15 cellular contexts compared by ENCODE assay signal in the genomic region with DNA sequence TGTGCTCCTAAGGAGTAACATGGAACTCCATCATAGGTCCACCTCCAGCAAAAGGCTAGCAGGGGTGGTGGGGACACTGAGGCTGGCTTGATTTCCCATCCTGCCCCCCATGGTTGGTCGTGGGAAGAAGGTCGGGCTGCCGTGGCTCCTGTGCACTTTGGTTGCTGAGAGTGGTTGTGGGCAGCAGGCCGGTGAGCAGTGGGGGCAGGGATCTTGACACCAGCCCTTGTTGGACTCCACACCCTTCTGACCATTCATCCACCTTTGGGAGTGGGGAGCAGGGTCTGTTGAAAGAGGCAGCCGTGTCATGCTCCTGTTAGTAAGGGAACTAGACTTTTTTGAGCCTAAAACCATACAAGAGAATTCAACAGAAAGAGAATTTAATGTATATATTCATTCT.
A peak's percentile ranks its signal among the peaks of the same experiment; 100 is the strongest.
DNase-seq lines count a peak whose midpoint lies in the region; ATAC-seq, FAIRE-seq and TF ChIP-seq lines count a peak whose summit lies in the region.
"Had no signal": no experiment of that assay in that cellular context is flagged by ENCODE, and none has a peak within 500 bp of the region (broad histone marks: within the 10 kb centered on the region; RNA-seq: fewer than 3 reads in every experiment).

No MANE protein-coding gene starts in this region.

- no peaks in the 10 kb centered on the region for H3K27me3 ChIP-seq in astrocyte (ENCODE audit: insufficient read depth, low read length)
- no peaks in the 10 kb centered on the region for H3K27me3 ChIP-seq in smooth muscle cell (ENCODE audit: low read depth)
- H3K27me3 ChIP-seq: transverse colon had no signal

- H3K9me3 Mint-ChIP-seq in activated CD4-positive, alpha-beta T cell treated with anti-CD3 and anti-CD28 coated beads, Interleukin-2, amount 10 ng/mL, durations not matched to agents 24 days and 14 days, result no peaks in the 10 kb centered on the region
- no peaks in the 10 kb centered on the region for H3K9me3 Mint-ChIP-seq in astrocyte (ENCODE audit: unreplicated experiment)
- no peaks in the 10 kb centered on the region for H3K9me3 Mint-ChIP-seq in activated CD8-positive, alpha-beta T cell treated with anti-CD3 and anti-CD28 coated beads for 36 hours
- H3K9me3 Mint-ChIP-seq: activated naive CD8-positive, alpha-beta T cell treated with anti-CD3 and anti-CD28 coated beads, Interleukin-2, amount 10 ng/mL, durations not matched to agents 7 days and 5 days; effector memory CD8-positive, alpha-beta T cell had no signal

- H3K9me3 ChIP-seq in astrocyte (ENCODE audit: insufficient read depth, low read depth, low read length) (no peaks in the 10 kb centered on the region), mesodermal cell (ENCODE audit: control insufficient read depth, low read length) (no peaks in the 10 kb centered on the region), smooth muscle cell (replicated peaks; ENCODE audit: low read depth) (no peaks in the 10 kb centered on the region)
- H3K9me3 ChIP-seq: transverse colon had no signal

- intact Hi-C loops in activated CD4-positive, alpha-beta T cell treated with anti-CD3 and anti-CD28 coated beads, Interleukin-2, amount 10 ng/mL, durations not matched to agents 24 days and 14 days (cut with micrococcal nuclease), result no loop called here
- intact Hi-C loops in activated CD8-positive, alpha-beta T cell treated with anti-CD3 and anti-CD28 coated beads for 36 hours (cut with micrococcal nuclease), result no loop called here

- H3K4me1 Mint-ChIP-seq in activated CD4-positive, alpha-beta T cell treated with anti-CD3 and anti-CD28 coated beads, Interleukin-2, amount 10 ng/mL, durations not matched to agents 24 days and 14 days, result peaks cover 22% of the 10 kb centered on the region
- peaks cover 48% of the 10 kb centered on the region for H3K4me1 Mint-ChIP-seq in astrocyte (ENCODE audit: low read depth, unreplicated experiment)
- H3K4me1 Mint-ChIP-seq in activated CD8-positive, alpha-beta T cell treated with anti-CD3 and anti-CD28 coated beads for 36 hours (ENCODE audit: low read depth), result peaks cover 59% of the 10 kb centered on the region

- peak overlapping the region; percentile 91 for H3K27ac ChIP-seq in astrocyte (ENCODE audit: low read depth, low read length)
- peak overlapping the region; percentile 89 for H3K27ac ChIP-seq in mesodermal cell (ENCODE audit: low read depth, low read length, severe bottlenecking)
- H3K27ac ChIP-seq in smooth muscle cell (ENCODE audit: low read depth), result peak overlapping the region; percentile 99

- peaks cover 86% of the 10 kb centered on the region for H3K79me2 ChIP-seq in astrocyte (ENCODE audit: insufficient read depth, low read length)
- H3K79me2 ChIP-seq in smooth muscle cell (ENCODE audit: low read depth), result peaks cover 92% of the 10 kb centered on the region

- POLR2A ChIA-PET in activated CD8-positive, alpha-beta T cell treated with anti-CD3 and anti-CD28 coated beads for 36 hours (lab: Charles Lee), result no interaction called here

- TF ChIP-seq CTCF in astrocyte (IDR thresholded peaks at IDR 0.05; ENCODE audit: insufficient read depth, low read depth, low read length) (no peak), smooth muscle cell (IDR thresholded peaks at IDR 0.05; ENCODE audit: borderline replicate concordance, insufficient read depth, poor library complexity, severe bottlenecking) (no peak)
- no peak for TF ChIP-seq CTCF in activated CD8-positive, alpha-beta T cell treated with anti-CD3 and anti-CD28 coated beads for 36 hours (IDR thresholded peaks at IDR 0.05)

- H3K27ac Mint-ChIP-seq in activated CD4-positive, alpha-beta T cell treated with anti-CD3 and anti-CD28 coated beads, Interleukin-2, amount 10 ng/mL, durations not matched to agents 24 days and 14 days, result no peak overlapping the region
- H3K27ac Mint-ChIP-seq in astrocyte (ENCODE audit: unreplicated experiment), result peak overlapping the region; percentile 86
- H3K27ac Mint-ChIP-seq in activated CD8-positive, alpha-beta T cell treated with anti-CD3 and anti-CD28 coated beads for 36 hours, result no peak overlapping the region
- H3K27ac Mint-ChIP-seq: activated naive CD8-positive, alpha-beta T cell treated with anti-CD3 and anti-CD28 coated beads, Interleukin-2, amount 10 ng/mL, durations not matched to agents 7 days and 5 days had no signal

- H4K20me1 ChIP-seq in astrocyte (ENCODE audit: insufficient read depth, low read length), result peaks cover 4% of the 10 kb centered on the region
- peaks cover 25% of the 10 kb centered on the region for H4K20me1 ChIP-seq in smooth muscle cell (ENCODE audit: low read depth)

- no peak for FAIRE-seq in astrocyte (lab: Jason Lieb, UNC)
- no peak for FAIRE-seq in HTR-8/SVneo (lab: Jason Lieb, UNC)

- CTCF ChIA-PET in activated CD8-positive, alpha-beta T cell treated with anti-CD3 and anti-CD28 coated beads for 36 hours (lab: Charles Lee), result interaction anchor here (0.7 to 1.4 kb wide), 2 partner anchors 9 to 12 kb away, joined by 3 to 4 read pairs; no protein-coding TSS in a partner anchor

- peak; percentile 34 for DNase-seq in activated CD4-positive, alpha-beta T cell treated with anti-CD3 and anti-CD28 coated beads, Interleukin-2, amount 10 ng/mL, durations not matched to agents 24 days and 14 days
- no peak for DNase-seq in activated CD4-positive, alpha-beta T cell treated with anti-CD3 and anti-CD28 coated beads for 4 hours
- no peak for DNase-seq in astrocyte (ENCODE audit: low read depth)
- no peak for DNase-seq in smooth muscle cell (lab: John Stamatoyannopoulos, UW; ENCODE audit: unreplicated experiment)
- DNase-seq in HTR-8/SVneo (ENCODE audit: insufficient read length, low spot score), result no peak
- no peak for DNase-seq in activated CD8-positive, alpha-beta T cell treated with anti-CD3 and anti-CD28 coated beads for 36 hours
- no peak for DNase-seq in NCI-H1417 treated with DMSO at 0.1 percent for 48 hours (lab: John Stamatoyannopoulos, UW)
- DNase-seq: activated CD4-positive, alpha-beta T cell treated with anti-CD3 and anti-CD28 coated beads for 36 hours; activated naive CD8-positive, alpha-beta T cell treated with anti-CD3 and anti-CD28 coated beads, Interleukin-2, amount 10 ng/mL, durations not matched to agents 7 days and 5 days; effector memory CD8-positive, alpha-beta T cell; left ventricle myocardium superior; NCI-H1092; Right ventricle myocardium superior; transverse colon had no signal

- H3F3A ChIP-seq in smooth muscle cell (ENCODE audit: low read depth), result peaks cover 20% of the 10 kb centered on the region

- H3K9ac ChIP-seq in astrocyte (ENCODE audit: low read length) (no peak overlapping the region), smooth muscle cell (ENCODE audit: low read depth) (peak overlapping the region; percentile 96)

- H3K4me1 ChIP-seq in astrocyte (ENCODE audit: insufficient read depth, low read length) (peaks cover 47% of the 10 kb centered on the region), mesodermal cell (ENCODE audit: control insufficient read depth, insufficient read depth, low read length, poor library complexity, severe bottlenecking) (peaks cover 44% of the 10 kb centered on the region), smooth muscle cell (ENCODE audit: low read depth) (peaks cover 56% of the 10 kb centered on the region)

- no peaks in the 10 kb centered on the region for H3K36me3 ChIP-seq in astrocyte (ENCODE audit: insufficient read depth, low read length)
- no peaks in the 10 kb centered on the region for H3K36me3 ChIP-seq in mesodermal cell (ENCODE audit: control insufficient read depth, insufficient read depth, low read length)
- no peaks in the 10 kb centered on the region for H3K36me3 ChIP-seq in smooth muscle cell (ENCODE audit: low read depth)
- H3K36me3 ChIP-seq: transverse colon had no signal

- H2AFZ ChIP-seq in astrocyte (ENCODE audit: low read depth, low read length) (no peak overlapping the region), smooth muscle cell (ENCODE audit: low read depth) (no peak overlapping the region)

- no peak for ATAC-seq in activated CD8-positive, alpha-beta T cell treated with anti-CD3 and anti-CD28 coated beads for 36 hours
- ATAC-seq: activated CD4-positive, alpha-beta T cell treated with anti-CD3 and anti-CD28 coated beads for 36 hours; effector memory CD8-positive, alpha-beta T cell had no signal

- H3K4me2 ChIP-seq in astrocyte (ENCODE audit: low read length), result no peak overlapping the region
- H3K4me2 ChIP-seq in smooth muscle cell, result peak overlapping the region; percentile 83

- no peak overlapping the region for H3K4me3 ChIP-seq in astrocyte (ENCODE audit: insufficient read depth, low read depth, low read length)
- no peak overlapping the region for H3K4me3 ChIP-seq in mesodermal cell (ENCODE audit: extremely low read depth, insufficient read depth, low read length, poor library complexity, severe bottlenecking)
- H3K4me3 ChIP-seq in smooth muscle cell, result no peak overlapping the region
- H3K4me3 ChIP-seq: transverse colon had no signal

- no CpG with 5 or more reads among the region's 5 CpGs for WGBS in mesodermal cell (ENCODE audit: insufficient coverage in 2 of 2), 2 experiments
- WGBS in smooth muscle cell (ENCODE audit: low lambda C conversion rate), result 80% methylated on average over 5 of the region's 5 CpGs

- no peak overlapping the region for H3K4me3 Mint-ChIP-seq in activated CD4-positive, alpha-beta T cell treated with anti-CD3 and anti-CD28 coated beads, Interleukin-2, amount 10 ng/mL, durations not matched to agents 24 days and 14 days
- no peak overlapping the region for H3K4me3 Mint-ChIP-seq in astrocyte (ENCODE audit: unreplicated experiment)
- H3K4me3 Mint-ChIP-seq in activated CD8-positive, alpha-beta T cell treated with anti-CD3 and anti-CD28 coated beads for 36 hours, result no peak overlapping the region
- H3K4me3 Mint-ChIP-seq: activated CD4-positive, alpha-beta T cell treated with anti-CD3 and anti-CD28 coated beads for 36 hours; activated naive CD8-positive, alpha-beta T cell treated with anti-CD3 and anti-CD28 coated beads, Interleukin-2, amount 10 ng/mL, durations not matched to agents 7 days and 5 days had no signal

- no peaks in the 10 kb centered on the region for H3K36me3 Mint-ChIP-seq in activated CD4-positive, alpha-beta T cell treated with anti-CD3 and anti-CD28 coated beads, Interleukin-2, amount 10 ng/mL, durations not matched to agents 24 days and 14 days (ENCODE audit: low read depth)
- peaks cover 2% of the 10 kb centered on the region for H3K36me3 Mint-ChIP-seq in astrocyte (ENCODE audit: low read depth, unreplicated experiment)
- no peaks in the 10 kb centered on the region for H3K36me3 Mint-ChIP-seq in activated CD8-positive, alpha-beta T cell treated with anti-CD3 and anti-CD28 coated beads for 36 hours (ENCODE audit: low read depth)
- H3K36me3 Mint-ChIP-seq: activated naive CD8-positive, alpha-beta T cell treated with anti-CD3 and anti-CD28 coated beads, Interleukin-2, amount 10 ng/mL, durations not matched to agents 7 days and 5 days had no signal

- H3K27me3 Mint-ChIP-seq in activated CD4-positive, alpha-beta T cell treated with anti-CD3 and anti-CD28 coated beads, Interleukin-2, amount 10 ng/mL, durations not matched to agents 24 days and 14 days, result no peaks in the 10 kb centered on the region
- no peaks in the 10 kb centered on the region for H3K27me3 Mint-ChIP-seq in astrocyte (ENCODE audit: low read depth, unreplicated experiment)
- no peaks in the 10 kb centered on the region for H3K27me3 Mint-ChIP-seq in activated CD8-positive, alpha-beta T cell treated with anti-CD3 and anti-CD28 coated beads for 36 hours
- H3K27me3 Mint-ChIP-seq: activated CD4-positive, alpha-beta T cell treated with anti-CD3 and anti-CD28 coated beads for 36 hours; activated naive CD8-positive, alpha-beta T cell treated with anti-CD3 and anti-CD28 coated beads, Interleukin-2, amount 10 ng/mL, durations not matched to agents 7 days and 5 days; effector memory CD8-positive, alpha-beta T cell had no signal
